ENCODE assay signal across 1 cellular context in the genomic region with DNA sequence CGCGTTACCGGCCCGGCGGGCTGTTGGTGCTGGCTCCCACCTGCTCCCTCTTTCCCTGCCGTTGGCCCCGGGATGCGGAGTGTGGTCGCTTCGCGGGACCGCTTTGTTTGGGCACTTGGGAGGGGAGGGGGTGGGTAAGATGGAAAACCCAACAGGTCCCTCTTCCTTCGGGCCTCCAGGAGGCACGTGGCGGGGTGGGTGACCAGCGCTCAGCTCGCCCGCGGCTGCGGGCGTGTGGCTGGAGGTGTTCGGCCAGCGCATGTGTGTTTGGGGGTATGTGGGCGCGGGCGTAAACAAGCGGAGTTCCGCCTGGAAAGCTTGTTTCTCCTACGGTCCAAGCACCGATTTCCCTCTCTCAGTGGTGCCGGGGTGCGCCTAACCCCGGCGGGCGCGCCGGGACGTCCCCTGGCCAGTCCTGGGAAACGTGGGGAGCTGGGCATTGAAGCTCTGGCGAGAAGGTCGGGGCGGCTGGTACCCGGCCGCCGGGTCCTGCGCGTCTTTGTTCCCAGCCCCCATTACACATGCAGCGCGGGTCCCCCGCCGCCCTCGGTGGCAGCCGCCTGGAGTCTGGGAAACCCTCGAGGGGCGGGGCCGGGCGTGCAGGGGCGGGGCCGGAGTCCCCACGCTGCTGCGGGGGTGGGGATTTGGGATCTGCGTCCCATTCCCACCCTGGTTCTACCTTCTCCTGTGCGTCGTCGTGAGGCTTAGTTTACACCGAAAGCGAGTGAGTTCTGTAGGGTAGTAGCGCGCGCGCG.
A peak's percentile ranks its signal among the peaks of the same experiment; 100 is the strongest.
TF ChIP-seq lines count a peak whose summit lies in the region.

No MANE protein-coding gene starts in this region.

TF ChIP-seq in HepG2, 621 proteins besides CTCF, POLR2A, EP300 and RAD21 (continued from another document and continues in another):
- TF ChIP-seq, protein P1, sequence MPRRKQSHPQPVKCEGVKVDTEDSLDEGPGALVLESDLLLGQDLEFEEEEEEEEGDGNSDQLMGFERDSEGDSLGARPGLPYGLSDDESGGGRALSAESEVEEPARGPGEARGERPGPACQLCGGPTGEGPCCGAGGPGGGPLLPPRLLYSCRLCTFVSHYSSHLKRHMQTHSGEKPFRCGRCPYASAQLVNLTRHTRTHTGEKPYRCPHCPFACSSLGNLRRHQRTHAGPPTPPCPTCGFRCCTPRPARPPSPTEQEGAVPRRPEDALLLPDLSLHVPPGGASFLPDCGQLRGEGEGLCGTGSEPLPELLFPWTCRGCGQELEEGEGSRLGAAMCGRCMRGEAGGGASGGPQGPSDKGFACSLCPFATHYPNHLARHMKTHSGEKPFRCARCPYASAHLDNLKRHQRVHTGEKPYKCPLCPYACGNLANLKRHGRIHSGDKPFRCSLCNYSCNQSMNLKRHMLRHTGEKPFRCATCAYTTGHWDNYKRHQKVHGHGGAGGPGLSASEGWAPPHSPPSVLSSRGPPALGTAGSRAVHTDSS (CRISPR knock-in tag; conservative IDR thresholded peaks at IDR 0.05): 0 out of 2 replicates have a peak, but pooled peaks have one; percentile 35
- TF ChIP-seq, protein P2, sequence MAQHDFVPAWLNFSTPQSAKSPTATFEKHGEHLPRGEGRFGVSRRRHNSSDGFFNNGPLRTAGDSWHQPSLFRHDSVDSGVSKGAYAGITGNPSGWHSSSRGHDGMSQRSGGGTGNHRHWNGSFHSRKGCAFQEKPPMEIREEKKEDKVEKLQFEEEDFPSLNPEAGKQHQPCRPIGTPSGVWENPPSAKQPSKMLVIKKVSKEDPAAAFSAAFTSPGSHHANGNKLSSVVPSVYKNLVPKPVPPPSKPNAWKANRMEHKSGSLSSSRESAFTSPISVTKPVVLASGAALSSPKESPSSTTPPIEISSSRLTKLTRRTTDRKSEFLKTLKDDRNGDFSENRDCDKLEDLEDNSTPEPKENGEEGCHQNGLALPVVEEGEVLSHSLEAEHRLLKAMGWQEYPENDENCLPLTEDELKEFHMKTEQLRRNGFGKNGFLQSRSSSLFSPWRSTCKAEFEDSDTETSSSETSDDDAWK (CRISPR knock-in tag; IDR thresholded peaks at IDR 0.05): no peak
- peak; percentile 75; the same call in 1 of the 2 replicates for TF ChIP-seq SPEN (CRISPR knock-in tag; IDR thresholded peaks at IDR 0.05; ENCODE audit: low read depth)
- no peak for TF ChIP-seq SRSF9 (IDR thresholded peaks at IDR 0.05; ENCODE audit: borderline replicate concordance, insufficient read depth, low read depth, low read length, poor library complexity, severe bottlenecking)
- no peak for TF ChIP-seq JARID2 (CRISPR knock-in tag; IDR thresholded peaks at IDR 0.05; ENCODE audit: insufficient replicate concordance)
- TF ChIP-seq CAMTA2 (CRISPR knock-in tag; IDR thresholded peaks at IDR 0.05; ENCODE audit: borderline replicate concordance): no peak
- TF ChIP-seq NKX3-1 (CRISPR knock-in tag; IDR thresholded peaks at IDR 0.05): 0 out of 2 replicates have a peak, but pooled peaks have one; percentile 16
- TF ChIP-seq HNRNPH1 (optimal IDR thresholded peaks at IDR 0.05; ENCODE audit: low read depth, low read length): no peak
- TF ChIP-seq, protein P3, sequence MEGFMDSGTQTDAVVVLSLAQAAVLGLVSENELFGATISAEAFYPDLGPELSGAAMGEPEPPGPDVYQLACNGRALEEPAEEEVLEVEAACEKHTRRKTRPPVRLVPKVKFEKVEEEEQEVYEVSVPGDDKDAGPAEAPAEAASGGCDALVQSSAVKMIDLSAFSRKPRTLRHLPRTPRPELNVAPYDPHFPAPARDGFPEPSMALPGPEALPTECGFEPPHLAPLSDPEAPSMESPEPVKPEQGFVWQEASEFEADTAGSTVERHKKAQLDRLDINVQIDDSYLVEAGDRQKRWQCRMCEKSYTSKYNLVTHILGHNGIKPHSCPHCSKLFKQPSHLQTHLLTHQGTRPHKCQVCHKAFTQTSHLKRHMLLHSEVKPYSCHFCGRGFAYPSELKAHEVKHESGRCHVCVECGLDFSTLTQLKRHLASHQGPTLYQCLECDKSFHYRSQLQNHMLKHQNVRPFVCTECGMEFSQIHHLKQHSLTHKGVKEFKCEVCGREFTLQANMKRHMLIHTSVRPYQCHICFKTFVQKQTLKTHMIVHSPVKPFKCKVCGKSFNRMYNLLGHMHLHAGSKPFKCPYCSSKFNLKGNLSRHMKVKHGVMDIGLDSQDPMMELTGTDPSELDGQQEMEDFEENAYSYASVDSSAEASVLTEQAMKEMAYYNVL (CRISPR knock-in tag; IDR thresholded peaks at IDR 0.05; ENCODE audit: borderline replicate concordance): no peak
- TF ChIP-seq KLF16 (CRISPR knock-in tag; IDR thresholded peaks at IDR 0.05): peak in 1 of 2 experiments; percentile 67; a peak in 1 of 4 replicates
- TF ChIP-seq, protein P4, sequence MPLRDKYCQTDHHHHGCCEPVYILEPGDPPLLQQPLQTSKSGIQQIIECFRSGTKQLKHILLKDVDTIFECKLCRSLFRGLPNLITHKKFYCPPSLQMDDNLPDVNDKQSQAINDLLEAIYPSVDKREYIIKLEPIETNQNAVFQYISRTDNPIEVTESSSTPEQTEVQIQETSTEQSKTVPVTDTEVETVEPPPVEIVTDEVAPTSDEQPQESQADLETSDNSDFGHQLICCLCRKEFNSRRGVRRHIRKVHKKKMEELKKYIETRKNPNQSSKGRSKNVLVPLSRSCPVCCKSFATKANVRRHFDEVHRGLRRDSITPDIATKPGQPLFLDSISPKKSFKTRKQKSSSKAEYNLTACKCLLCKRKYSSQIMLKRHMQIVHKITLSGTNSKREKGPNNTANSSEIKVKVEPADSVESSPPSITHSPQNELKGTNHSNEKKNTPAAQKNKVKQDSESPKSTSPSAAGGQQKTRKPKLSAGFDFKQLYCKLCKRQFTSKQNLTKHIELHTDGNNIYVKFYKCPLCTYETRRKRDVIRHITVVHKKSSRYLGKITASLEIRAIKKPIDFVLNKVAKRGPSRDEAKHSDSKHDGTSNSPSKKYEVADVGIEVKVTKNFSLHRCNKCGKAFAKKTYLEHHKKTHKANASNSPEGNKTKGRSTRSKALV (CRISPR knock-in tag; IDR thresholded peaks at IDR 0.05): peak; percentile 89
- TF ChIP-seq STAT5B (CRISPR knock-in tag; IDR thresholded peaks at IDR 0.05): no peak
- TF ChIP-seq ZNF747 (CRISPR knock-in tag; IDR thresholded peaks at IDR 0.05; ENCODE audit: borderline replicate concordance): no peak
- TF ChIP-seq CBX2 (IDR thresholded peaks at IDR 0.05; ENCODE audit: low read depth, low read length): no peak
- TF ChIP-seq CBX2 (CRISPR knock-in tag; IDR thresholded peaks at IDR 0.05; ENCODE audit: low read depth): no peak
- TF ChIP-seq SATB2 (CRISPR knock-in tag; IDR thresholded peaks at IDR 0.05): peak; percentile 19; the same call in 1 of the 2 replicates
- TF ChIP-seq ZNF20 (CRISPR knock-in tag; IDR thresholded peaks at IDR 0.05): no peak
- no peak for TF ChIP-seq ZNF274 (CRISPR knock-in tag; IDR thresholded peaks at IDR 0.05)
- TF ChIP-seq RNF2 (conservative IDR thresholded peaks at IDR 0.05; ENCODE audit: low read depth): no peak; the same call in 1 of the 2 replicates
- TF ChIP-seq HNF4G (IDR thresholded peaks at IDR 0.05; ENCODE audit: borderline replicate concordance, low read depth, low read length): no peak
- no peak for TF ChIP-seq HNF4G (CRISPR knock-in tag; IDR thresholded peaks at IDR 0.05; ENCODE audit: borderline replicate concordance, low read depth)
- 0 out of 2 replicates have a peak, but pooled peaks have one; percentile 71 for TF ChIP-seq TBP (CRISPR knock-in tag; IDR thresholded peaks at IDR 0.05)
- no peak for TF ChIP-seq IKZF4 (CRISPR knock-in tag; IDR thresholded peaks at IDR 0.05; ENCODE audit: borderline replicate concordance, low read depth, not compliant biosample characterization)
- TF ChIP-seq, protein P5, sequence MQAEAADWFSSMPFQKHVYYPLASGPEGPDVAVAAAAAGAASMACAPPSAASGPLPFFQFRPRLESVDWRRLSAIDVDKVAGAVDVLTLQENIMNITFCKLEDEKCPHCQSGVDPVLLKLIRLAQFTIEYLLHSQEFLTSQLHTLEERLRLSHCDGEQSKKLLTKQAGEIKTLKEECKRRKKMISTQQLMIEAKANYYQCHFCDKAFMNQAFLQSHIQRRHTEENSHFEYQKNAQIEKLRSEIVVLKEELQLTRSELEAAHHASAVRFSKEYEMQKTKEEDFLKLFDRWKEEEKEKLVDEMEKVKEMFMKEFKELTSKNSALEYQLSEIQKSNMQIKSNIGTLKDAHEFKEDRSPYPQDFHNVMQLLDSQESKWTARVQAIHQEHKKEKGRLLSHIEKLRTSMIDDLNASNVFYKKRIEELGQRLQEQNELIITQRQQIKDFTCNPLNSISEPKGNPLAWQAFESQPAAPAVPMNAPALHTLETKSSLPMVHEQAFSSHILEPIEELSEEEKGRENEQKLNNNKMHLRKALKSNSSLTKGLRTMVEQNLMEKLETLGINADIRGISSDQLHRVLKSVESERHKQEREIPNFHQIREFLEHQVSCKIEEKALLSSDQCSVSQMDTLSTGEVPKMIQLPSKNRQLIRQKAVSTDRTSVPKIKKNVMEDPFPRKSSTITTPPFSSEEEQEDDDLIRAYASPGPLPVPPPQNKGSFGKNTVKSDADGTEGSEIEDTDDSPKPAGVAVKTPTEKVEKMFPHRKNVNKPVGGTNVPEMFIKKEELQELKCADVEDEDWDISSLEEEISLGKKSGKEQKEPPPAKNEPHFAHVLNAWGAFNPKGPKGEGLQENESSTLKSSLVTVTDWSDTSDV (CRISPR knock-in tag; IDR thresholded peaks at IDR 0.05): no peak
- TF ChIP-seq ZNF256 (CRISPR knock-in tag; conservative IDR thresholded peaks at IDR 0.05): no peak
- no peak for TF ChIP-seq ZNF720 (CRISPR knock-in tag; IDR thresholded peaks at IDR 0.05)
- no peak for TF ChIP-seq ZNF530 (CRISPR knock-in tag; IDR thresholded peaks at IDR 0.05; ENCODE audit: low read depth)
- TF ChIP-seq, protein P6, sequence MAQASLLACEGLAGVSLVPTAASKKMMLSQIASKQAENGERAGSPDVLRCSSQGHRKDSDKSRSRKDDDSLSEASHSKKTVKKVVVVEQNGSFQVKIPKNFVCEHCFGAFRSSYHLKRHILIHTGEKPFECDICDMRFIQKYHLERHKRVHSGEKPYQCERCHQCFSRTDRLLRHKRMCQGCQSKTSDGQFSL (CRISPR knock-in tag; IDR thresholded peaks at IDR 0.05): no peak
- TF ChIP-seq ZNF180 (CRISPR knock-in tag; IDR thresholded peaks at IDR 0.05; ENCODE audit: borderline replicate concordance, low read depth): no peak
- no peak for TF ChIP-seq REXO4 (CRISPR knock-in tag; IDR thresholded peaks at IDR 0.05; ENCODE audit: borderline replicate concordance)
- peak; percentile 60 for TF ChIP-seq HNRNPK (IDR thresholded peaks at IDR 0.05; ENCODE audit: low read depth, low read length, poor library complexity, severe bottlenecking)
- peak; percentile 55; the same call in 1 of the 2 replicates for TF ChIP-seq SETDB1 (CRISPR knock-in tag; IDR thresholded peaks at IDR 0.05; ENCODE audit: borderline replicate concordance)
- TF ChIP-seq, protein P7, sequence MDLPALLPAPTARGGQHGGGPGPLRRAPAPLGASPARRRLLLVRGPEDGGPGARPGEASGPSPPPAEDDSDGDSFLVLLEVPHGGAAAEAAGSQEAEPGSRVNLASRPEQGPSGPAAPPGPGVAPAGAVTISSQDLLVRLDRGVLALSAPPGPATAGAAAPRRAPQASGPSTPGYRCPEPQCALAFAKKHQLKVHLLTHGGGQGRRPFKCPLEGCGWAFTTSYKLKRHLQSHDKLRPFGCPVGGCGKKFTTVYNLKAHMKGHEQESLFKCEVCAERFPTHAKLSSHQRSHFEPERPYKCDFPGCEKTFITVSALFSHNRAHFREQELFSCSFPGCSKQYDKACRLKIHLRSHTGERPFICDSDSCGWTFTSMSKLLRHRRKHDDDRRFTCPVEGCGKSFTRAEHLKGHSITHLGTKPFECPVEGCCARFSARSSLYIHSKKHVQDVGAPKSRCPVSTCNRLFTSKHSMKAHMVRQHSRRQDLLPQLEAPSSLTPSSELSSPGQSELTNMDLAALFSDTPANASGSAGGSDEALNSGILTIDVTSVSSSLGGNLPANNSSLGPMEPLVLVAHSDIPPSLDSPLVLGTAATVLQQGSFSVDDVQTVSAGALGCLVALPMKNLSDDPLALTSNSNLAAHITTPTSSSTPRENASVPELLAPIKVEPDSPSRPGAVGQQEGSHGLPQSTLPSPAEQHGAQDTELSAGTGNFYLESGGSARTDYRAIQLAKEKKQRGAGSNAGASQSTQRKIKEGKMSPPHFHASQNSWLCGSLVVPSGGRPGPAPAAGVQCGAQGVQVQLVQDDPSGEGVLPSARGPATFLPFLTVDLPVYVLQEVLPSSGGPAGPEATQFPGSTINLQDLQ (CRISPR knock-in tag; IDR thresholded peaks at IDR 0.05): no peak; the same call in 1 of the 2 replicates
- TF ChIP-seq, protein P8, sequence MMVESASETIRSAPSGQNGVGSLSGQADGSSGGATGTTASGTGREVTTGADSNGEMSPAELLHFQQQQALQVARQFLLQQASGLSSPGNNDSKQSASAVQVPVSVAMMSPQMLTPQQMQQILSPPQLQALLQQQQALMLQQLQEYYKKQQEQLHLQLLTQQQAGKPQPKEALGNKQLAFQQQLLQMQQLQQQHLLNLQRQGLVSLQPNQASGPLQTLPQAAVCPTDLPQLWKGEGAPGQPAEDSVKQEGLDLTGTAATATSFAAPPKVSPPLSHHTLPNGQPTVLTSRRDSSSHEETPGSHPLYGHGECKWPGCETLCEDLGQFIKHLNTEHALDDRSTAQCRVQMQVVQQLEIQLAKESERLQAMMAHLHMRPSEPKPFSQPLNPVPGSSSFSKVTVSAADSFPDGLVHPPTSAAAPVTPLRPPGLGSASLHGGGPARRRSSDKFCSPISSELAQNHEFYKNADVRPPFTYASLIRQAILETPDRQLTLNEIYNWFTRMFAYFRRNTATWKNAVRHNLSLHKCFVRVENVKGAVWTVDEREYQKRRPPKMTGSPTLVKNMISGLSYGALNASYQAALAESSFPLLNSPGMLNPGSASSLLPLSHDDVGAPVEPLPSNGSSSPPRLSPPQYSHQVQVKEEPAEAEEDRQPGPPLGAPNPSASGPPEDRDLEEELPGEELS (CRISPR knock-in tag; IDR thresholded peaks at IDR 0.05): no peak
- no peak for TF ChIP-seq ZNF160 (CRISPR knock-in tag; IDR thresholded peaks at IDR 0.05)
- TF ChIP-seq HOXA3 (CRISPR knock-in tag; IDR thresholded peaks at IDR 0.05): peak; percentile 43; the same call in 1 of the 2 replicates
- no peak for TF ChIP-seq ZNF552 (CRISPR knock-in tag; IDR thresholded peaks at IDR 0.05; ENCODE audit: borderline replicate concordance)
- TF ChIP-seq, protein P9, sequence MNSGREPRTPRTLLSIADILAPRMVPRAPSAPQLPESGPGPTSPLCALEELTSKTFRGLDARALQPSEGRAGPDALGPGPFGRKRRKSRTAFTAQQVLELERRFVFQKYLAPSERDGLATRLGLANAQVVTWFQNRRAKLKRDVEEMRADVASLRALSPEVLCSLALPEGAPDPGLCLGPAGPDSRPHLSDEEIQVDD (CRISPR knock-in tag; IDR thresholded peaks at IDR 0.05; ENCODE audit: borderline replicate concordance): no peak
- no peak for TF ChIP-seq NFKB2 (CRISPR knock-in tag; IDR thresholded peaks at IDR 0.05; ENCODE audit: borderline replicate concordance)
- no peak for TF ChIP-seq ZNF383 (CRISPR knock-in tag; IDR thresholded peaks at IDR 0.05; ENCODE audit: borderline replicate concordance)
- TF ChIP-seq ZNF251 (CRISPR knock-in tag; IDR thresholded peaks at IDR 0.05): no peak
- TF ChIP-seq ZKSCAN5 (CRISPR knock-in tag; IDR thresholded peaks at IDR 0.05): no peak
- peak; percentile 61 for TF ChIP-seq AGO2 (optimal IDR thresholded peaks at IDR 0.05; ENCODE audit: low read depth, low read length)
- no peak; the same call in 1 of the 2 replicates for TF ChIP-seq ZBTB3 (CRISPR knock-in tag; IDR thresholded peaks at IDR 0.05; ENCODE audit: borderline replicate concordance, low read depth)
- 0 out of 2 replicates have a peak, but pooled peaks have one; percentile 52 for TF ChIP-seq ZNF138 (CRISPR knock-in tag; IDR thresholded peaks at IDR 0.05; ENCODE audit: low read depth)
- TF ChIP-seq PRPF4 (IDR thresholded peaks at IDR 0.05; ENCODE audit: low read depth, low read length, poor library complexity, severe bottlenecking): no peak
- TF ChIP-seq ZNF709 (CRISPR knock-in tag; IDR thresholded peaks at IDR 0.05): no peak
- no peak for TF ChIP-seq CENPX (CRISPR knock-in tag; IDR thresholded peaks at IDR 0.05)
- no peak for TF ChIP-seq HNRNPUL1 (IDR thresholded peaks at IDR 0.05; ENCODE audit: low read depth, low read length)
